8 cellular contexts compared by ENCODE assay signal in the genomic region with DNA sequence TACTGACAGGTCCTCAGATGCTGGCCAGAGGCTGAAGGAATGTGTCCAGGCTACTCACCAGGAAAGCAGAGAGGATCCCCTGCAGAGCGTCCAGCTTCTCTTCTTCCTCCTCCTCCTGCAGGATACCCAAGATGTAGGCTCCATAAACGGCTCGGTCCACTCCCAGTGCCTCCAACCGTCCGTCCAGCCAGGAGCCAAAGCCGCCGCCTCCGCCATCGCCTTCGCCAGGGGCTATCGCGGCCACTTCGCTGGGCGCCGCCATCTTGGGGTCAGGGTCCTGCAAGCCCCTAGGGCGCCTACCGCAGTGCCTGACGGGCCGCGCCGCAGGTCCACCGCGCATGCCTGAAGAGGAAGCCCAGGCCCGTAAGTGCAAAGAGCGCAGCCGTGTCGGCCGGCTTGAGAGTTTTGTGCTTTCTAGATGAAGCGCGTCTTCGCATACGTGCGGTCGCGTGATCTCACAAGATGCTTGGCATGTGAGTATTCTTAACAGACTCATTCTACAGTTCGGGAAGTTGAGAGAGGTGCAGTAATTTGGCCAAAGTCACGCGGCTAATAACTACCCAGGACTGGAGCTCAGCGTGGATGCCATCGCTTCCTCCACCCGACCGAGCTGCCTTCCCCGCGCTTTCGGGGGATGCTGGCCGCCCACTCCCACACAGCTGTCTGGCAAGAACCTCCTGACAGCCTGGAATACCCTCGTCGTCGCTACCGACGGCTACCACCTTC. TPM values are rescaled to one million over a fixed set of nuclear protein-coding genes. Genes with fewer than 3 reads are reported as not detected.
DNase-seq lines count a peak whose midpoint lies in the region; ATAC-seq, FAIRE-seq and TF ChIP-seq lines count a peak whose summit lies in the region.

TSS of gene CCDC43 (minus strand) at position 285 of the 726 bp plus-strand sequence. CDS start at position 262, 23 bp downstream.

- H3K27me3 ChIP-seq in SU-DHL-6 (ENCODE audit: low read length) = no peaks in the 10 kb centered on the region
- H3K27me3 ChIP-seq in pancreas = no peaks in the 10 kb centered on the region
- H3K27me3 ChIP-seq in thyroid gland = no peaks in the 10 kb centered on the region

- H3K9me3 Mint-ChIP-seq in activated naive CD8-positive, alpha-beta T cell treated with anti-CD3 and anti-CD28 coated beads for 36 hours = no peaks in the 10 kb centered on the region

- TF ChIP-seq POLR2A in thyroid gland (IDR thresholded peaks at IDR 0.05) = peak in 1 of 2 donors; percentile 82

- H3K4me1 ChIP-seq in pancreas = peaks cover 0 to 8% (median 0%) of the 10 kb centered on the region in 3 donors
- peaks cover 9 to 16% of the 10 kb centered on the region in 2 donors for H3K4me1 ChIP-seq in thyroid gland

- H3K36me3 ChIP-seq in SU-DHL-6 (ENCODE audit: low read length) (no peaks in the 10 kb centered on the region), pancreas (no peaks in the 10 kb centered on the region), thyroid gland (no peaks in the 10 kb centered on the region)

- peak within 1 kb of the TSS; percentile 90 for H2AFZ ChIP-seq in SU-DHL-6 (ENCODE audit: low read depth, low read length, severe bottlenecking)

- H3K4me3 ChIP-seq in SU-DHL-6 (ENCODE audit: insufficient read depth, low read length, poor library complexity, severe bottlenecking) (peak within 1 kb of the TSS; percentile 94), pancreas (peak within 1 kb of the TSS; percentile 42 to 92 (median 66)), thyroid gland (replicated peaks in 1 of 3) (peak within 1 kb of the TSS; percentile 12 to 76 (median 72))

- peak; percentile 78 for DNase-seq in GF-D8 (lab: John Stamatoyannopoulos, UW)
- peak; percentile 82 for DNase-seq in NCI-H1105 treated with DMSO at 0.1 percent for 48 hours (lab: John Stamatoyannopoulos, UW)
- DNase-seq in activated naive CD8-positive, alpha-beta T cell treated with anti-CD3 and anti-CD28 coated beads for 36 hours = peak; percentile 93
- peak; percentile 95 for DNase-seq in Right ventricle myocardium inferior (ENCODE audit: missing footprints)
- DNase-seq in pancreas = peak; percentile 85 to 96 (median 86)
- DNase-seq in thyroid gland = peak; percentile 91 to 92

- H3K36me3 Mint-ChIP-seq in activated naive CD8-positive, alpha-beta T cell treated with anti-CD3 and anti-CD28 coated beads for 36 hours = peaks cover 4% of the 10 kb centered on the region

- intact Hi-C loops in Right ventricle myocardium inferior (cut with DNase I) = no loop called here
- intact Hi-C loops in pancreas (cut with DNase I) = no loop called here
- intact Hi-C loops in thyroid gland (cut with DNase I) = no loop called here

- no peaks in the 10 kb centered on the region for H3K27me3 Mint-ChIP-seq in activated naive CD8-positive, alpha-beta T cell treated with anti-CD3 and anti-CD28 coated beads for 36 hours

- peak within 1 kb of the TSS; percentile 75 for H3K4me2 ChIP-seq in SU-DHL-6 (ENCODE audit: low read depth, low read length, poor library complexity, severe bottlenecking)

- H3F3A ChIP-seq in SU-DHL-6 (ENCODE audit: insufficient read depth) = no peaks in the 10 kb centered on the region

- no peaks in the 10 kb centered on the region for H4K20me1 ChIP-seq in SU-DHL-6 (ENCODE audit: low read depth, low read length)

- H3K9me2 ChIP-seq in SU-DHL-6 (replicated peaks; ENCODE audit: insufficient read depth, low read length) = no peaks in the 10 kb centered on the region

- no peak for FAIRE-seq in pancreas (lab: Jason Lieb, UNC)

- peak within 1 kb of the TSS; percentile 94 for H3K27ac Mint-ChIP-seq in activated naive CD8-positive, alpha-beta T cell treated with anti-CD3 and anti-CD28 coated beads for 36 hours

- H3K27ac ChIP-seq in SU-DHL-6 (ENCODE audit: low read depth, low read length) = peak within 1 kb of the TSS; percentile 52
- peak within 1 kb of the TSS; percentile 22 to 69 (median 48) for H3K27ac ChIP-seq in pancreas
- peak within 1 kb of the TSS; percentile 24 to 84 (median 84) for H3K27ac ChIP-seq in thyroid gland

- peak within 1 kb of the TSS; percentile 99 for H3K4me3 Mint-ChIP-seq in activated naive CD8-positive, alpha-beta T cell treated with anti-CD3 and anti-CD28 coated beads for 36 hours

- TF ChIP-seq CTCF in SU-DHL-6 (IDR thresholded peaks at IDR 0.05; ENCODE audit: insufficient read depth, low read length, poor library complexity, severe bottlenecking) (no peak), pancreas (IDR thresholded peaks at IDR 0.05) (no peak), thyroid gland (IDR thresholded peaks at IDR 0.05) (no peak)

- H3K79me2 ChIP-seq in SU-DHL-6 (ENCODE audit: insufficient read depth, low read length) = peaks cover 25% of the 10 kb centered on the region

- H3K9ac ChIP-seq in SU-DHL-6 (ENCODE audit: low read length) = peak within 1 kb of the TSS; percentile 90

- no peaks in the 10 kb centered on the region for H3K9me3 ChIP-seq in SU-DHL-6 (ENCODE audit: insufficient read depth, low read length)
- no peaks in the 10 kb centered on the region for H3K9me3 ChIP-seq in pancreas
- H3K9me3 ChIP-seq in thyroid gland = no peaks in the 10 kb centered on the region

- peak; percentile 77 for ATAC-seq in HG02588 (IDR thresholded peaks at IDR 0.05; ENCODE audit: unreplicated experiment)
- ATAC-seq in Right ventricle myocardium inferior = peak; percentile 99
- peak; percentile 99 to 100 (median 100) for ATAC-seq in pancreas

- 0% methylated on average over 46 to 51 of the region's 51 CpGs for WGBS in pancreas, 2 donors
- WGBS in thyroid gland, 2 donors = 1 to 3% methylated on average over 16 to 28 of the region's 51 CpGs

- H3K4me1 Mint-ChIP-seq in activated naive CD8-positive, alpha-beta T cell treated with anti-CD3 and anti-CD28 coated beads for 36 hours = peaks cover 25% of the 10 kb centered on the region

RNA-seq across cellular contexts. Expression of gene CCDC43, which starts in this region (rescaled TPM):
- 10 to 100 TPM; 34.4 to 36.7 TPM for total RNA-seq in activated naive CD8-positive, alpha-beta T cell treated with anti-CD3 and anti-CD28 coated beads for 36 hours
- total RNA-seq in Right ventricle myocardium inferior = 25.6 TPM
- total RNA-seq in pancreas = 1 to 10 TPM; 6.7 to 9.9 (median 9.5) TPM
- polyA plus RNA-seq in pancreas = 1 to 10 TPM; 6.9 to 8.6 TPM
- total RNA-seq in thyroid gland = 10 to 100 TPM; 15.7 to 21.0 (median 18.8) TPM

Comparison
In these comparisons a context has a peak if more than half of its experiments do, and no peak if none do; other contexts are left out.
1. Peak in every context shown above with its lines: DNase-seq, ATAC-seq, H3K4me3 ChIP-seq and H3K27ac ChIP-seq.